In genomic region chr20:3276400-3277015, GRCh38 we compare ENCODE assay signal across 10 cellular contexts. TPM values are rescaled to one million over a fixed set of nuclear protein-coding genes. Genes with fewer than 3 reads are reported as not detected.
DNase-seq lines count a peak whose midpoint lies in the region; ATAC-seq and TF ChIP-seq lines count a peak whose summit lies in the region.
"Had no signal": no experiment of that assay in that cellular context is flagged by ENCODE, and none has a peak within 500 bp of the region (broad histone marks: within the 10 kb centered on the region; RNA-seq: fewer than 3 reads in every experiment).

No MANE protein-coding gene starts in this region.

- no peak overlapping the region for H3K56ac ChIP-seq in mesendoderm (ENCODE audit: low read length)

- no peak overlapping the region for H3K23ac ChIP-seq in mesendoderm (ENCODE audit: low read length)

- H3K79me2 ChIP-seq in mesendoderm (ENCODE audit: control insufficient read depth, insufficient read depth, low read length), result no peaks in the 10 kb centered on the region

- H3K27ac ChIP-seq in mesendoderm (ENCODE audit: low read depth, low read length), result no peak overlapping the region
- H3K27ac ChIP-seq: epithelial cell of prostate, KMS-11 had no signal

- no peak overlapping the region for H2BK5ac ChIP-seq in mesendoderm (ENCODE audit: low read length)

- no peaks in the 10 kb centered on the region for H3K79me1 ChIP-seq in mesendoderm (ENCODE audit: low read length)

- ATAC-seq in HG03039 (IDR thresholded peaks at IDR 0.05; ENCODE audit: unreplicated experiment) (no peak), GM19328 (IDR thresholded peaks at IDR 0.05; ENCODE audit: unreplicated experiment) (no peak), HG02938 (IDR thresholded peaks at IDR 0.05; ENCODE audit: unreplicated experiment) (no peak)

- no peak overlapping the region for H4K5ac ChIP-seq in mesendoderm (ENCODE audit: low read length)

- H3K4me1 ChIP-seq in mesendoderm (ENCODE audit: control insufficient read depth, low read depth, low read length), result no peaks in the 10 kb centered on the region

- H3K4ac ChIP-seq in mesendoderm (ENCODE audit: low read depth, low read length), result no peak overlapping the region

- no peak overlapping the region for H2AK5ac ChIP-seq in mesendoderm (ENCODE audit: low read length)

- H3K27me3 ChIP-seq in mesendoderm (ENCODE audit: insufficient read depth, low read length, poor library complexity), result no peaks in the 10 kb centered on the region

- peak; percentile 47 for TF ChIP-seq CTCF in NB4 (IDR thresholded peaks at IDR 0.05; ENCODE audit: low read depth, low read length)
- TF ChIP-seq CTCF in lower leg skin (IDR thresholded peaks at IDR 0.05), result no peak

- DNase-seq in ELF-1 (ENCODE audit: low read depth, low spot score), result peak; percentile 67
- DNase-seq in NB4 (ENCODE audit: low read depth), result peak; percentile 60
- peak; percentile 42 for DNase-seq in amniotic epithelial cell (ENCODE audit: low read depth)
- DNase-seq in mesendoderm, result peak; percentile 60
- no peak for DNase-seq in lower leg skin (ENCODE audit: low spot score in 2 of 2)

- H2BK120ac ChIP-seq in mesendoderm (ENCODE audit: low read depth, low read length), result no peak overlapping the region

- H3K36me3 ChIP-seq in mesendoderm (ENCODE audit: control insufficient read depth, insufficient read depth, low read length), result no peaks in the 10 kb centered on the region

- WGBS in mesendoderm (ENCODE audit: extremely low coverage, insufficient coverage, low lambda C conversion rate), result no CpG with 5 or more reads among the region's 1 CpG
- 46 to 74% methylated on average over 1 of the region's 1 CpG for WGBS in lower leg skin, 2 donors

- H4K8ac ChIP-seq in mesendoderm (ENCODE audit: low read depth, low read length), result no peak overlapping the region

- H2BK15ac ChIP-seq in mesendoderm (replicated peaks; ENCODE audit: low read depth), result no peak overlapping the region

- intact Hi-C loops in lower leg skin (cut with DNase I; ENCODE audit: low total_unique reads), result no loop called here

- TF ChIP-seq POLR2A in NB4 (IDR thresholded peaks at IDR 0.05; ENCODE audit: extremely low read depth, insufficient read length), result no peak
- no peak for TF ChIP-seq POLR2A in lower leg skin (IDR thresholded peaks at IDR 0.05)

- H3K4me3 ChIP-seq in NB4 (ENCODE audit: low read depth, low read length), result no peak overlapping the region
- no peak overlapping the region for H3K4me3 ChIP-seq in mesendoderm (ENCODE audit: low read length)
- no peak overlapping the region for H3K4me3 ChIP-seq in lower leg skin (ENCODE audit: low read depth, poor library complexity, severe bottlenecking)

- no peak overlapping the region for H3K9ac ChIP-seq in mesendoderm (ENCODE audit: low read length)
- H3K9ac ChIP-seq: KMS-11 had no signal

- no peak overlapping the region for H3K18ac ChIP-seq in mesendoderm (ENCODE audit: low read length)

- H3K4me2 ChIP-seq in mesendoderm (ENCODE audit: low read length), result no peak overlapping the region
- H3K4me2 ChIP-seq: KMS-11 had no signal

RNA-seq across cellular contexts. Expression of gene SLC4A11, which starts 37.5 kb away (rescaled TPM):
- 5.1 TPM for polyA plus RNA-seq in mesendoderm (2013, experiment 1 of 2)
- polyA plus RNA-seq in mesendoderm (2013, experiment 2 of 2), result 5.1 TPM
- total RNA-seq in lower leg skin, result 10 to 100 TPM in 3 of 4 donors, 1 to 10 TPM in 1; 4.5 to 26.0 (median 14.0) TPM

Comparison
In these comparisons a context has a peak if more than half of its experiments do, and no peak if none do; other contexts are left out.
1. DNase-seq: peak in ELF-1 (single experiment), NB4 (single experiment), amniotic epithelial cell (single experiment) and mesendoderm (single experiment); none in lower leg skin (0 of 2).